Comparison of ENCODE assay signal across 1 cellular context in the genomic region with DNA sequence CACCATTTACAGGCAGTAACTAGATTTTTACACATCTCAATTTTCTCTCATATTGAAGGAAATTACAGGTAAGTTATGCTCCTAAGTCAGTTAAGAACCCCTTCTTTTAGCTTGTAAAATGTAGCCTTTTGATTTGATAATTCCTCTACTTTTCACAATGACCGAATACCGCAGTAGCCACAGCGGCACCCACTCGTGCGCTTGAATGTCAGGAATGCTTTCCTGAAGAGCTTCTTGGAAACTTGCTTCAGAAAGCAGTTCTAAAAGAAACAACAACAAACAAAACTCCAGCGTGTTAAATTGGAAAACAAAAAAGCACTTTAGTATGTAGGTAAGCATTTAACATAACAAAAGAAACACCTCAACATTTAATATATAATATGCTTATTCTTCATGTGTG.
TF ChIP-seq lines count a peak whose summit lies in the region.

No MANE protein-coding gene starts in this region.

TF ChIP-seq in WTC11, 78 proteins besides CTCF, POLR2A, EP300 and RAD21 (continued from another document):
- TF ChIP-seq, protein P1, sequence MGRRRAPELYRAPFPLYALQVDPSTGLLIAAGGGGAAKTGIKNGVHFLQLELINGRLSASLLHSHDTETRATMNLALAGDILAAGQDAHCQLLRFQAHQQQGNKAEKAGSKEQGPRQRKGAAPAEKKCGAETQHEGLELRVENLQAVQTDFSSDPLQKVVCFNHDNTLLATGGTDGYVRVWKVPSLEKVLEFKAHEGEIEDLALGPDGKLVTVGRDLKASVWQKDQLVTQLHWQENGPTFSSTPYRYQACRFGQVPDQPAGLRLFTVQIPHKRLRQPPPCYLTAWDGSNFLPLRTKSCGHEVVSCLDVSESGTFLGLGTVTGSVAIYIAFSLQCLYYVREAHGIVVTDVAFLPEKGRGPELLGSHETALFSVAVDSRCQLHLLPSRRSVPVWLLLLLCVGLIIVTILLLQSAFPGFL (CRISPR knock-in tag; IDR thresholded peaks at IDR 0.05; ENCODE audit: borderline replicate concordance): no peak
- TF ChIP-seq NFYB (CRISPR knock-in tag; conservative IDR thresholded peaks at IDR 0.05; ENCODE audit: low read depth): no peak
- TF ChIP-seq, protein P2, sequence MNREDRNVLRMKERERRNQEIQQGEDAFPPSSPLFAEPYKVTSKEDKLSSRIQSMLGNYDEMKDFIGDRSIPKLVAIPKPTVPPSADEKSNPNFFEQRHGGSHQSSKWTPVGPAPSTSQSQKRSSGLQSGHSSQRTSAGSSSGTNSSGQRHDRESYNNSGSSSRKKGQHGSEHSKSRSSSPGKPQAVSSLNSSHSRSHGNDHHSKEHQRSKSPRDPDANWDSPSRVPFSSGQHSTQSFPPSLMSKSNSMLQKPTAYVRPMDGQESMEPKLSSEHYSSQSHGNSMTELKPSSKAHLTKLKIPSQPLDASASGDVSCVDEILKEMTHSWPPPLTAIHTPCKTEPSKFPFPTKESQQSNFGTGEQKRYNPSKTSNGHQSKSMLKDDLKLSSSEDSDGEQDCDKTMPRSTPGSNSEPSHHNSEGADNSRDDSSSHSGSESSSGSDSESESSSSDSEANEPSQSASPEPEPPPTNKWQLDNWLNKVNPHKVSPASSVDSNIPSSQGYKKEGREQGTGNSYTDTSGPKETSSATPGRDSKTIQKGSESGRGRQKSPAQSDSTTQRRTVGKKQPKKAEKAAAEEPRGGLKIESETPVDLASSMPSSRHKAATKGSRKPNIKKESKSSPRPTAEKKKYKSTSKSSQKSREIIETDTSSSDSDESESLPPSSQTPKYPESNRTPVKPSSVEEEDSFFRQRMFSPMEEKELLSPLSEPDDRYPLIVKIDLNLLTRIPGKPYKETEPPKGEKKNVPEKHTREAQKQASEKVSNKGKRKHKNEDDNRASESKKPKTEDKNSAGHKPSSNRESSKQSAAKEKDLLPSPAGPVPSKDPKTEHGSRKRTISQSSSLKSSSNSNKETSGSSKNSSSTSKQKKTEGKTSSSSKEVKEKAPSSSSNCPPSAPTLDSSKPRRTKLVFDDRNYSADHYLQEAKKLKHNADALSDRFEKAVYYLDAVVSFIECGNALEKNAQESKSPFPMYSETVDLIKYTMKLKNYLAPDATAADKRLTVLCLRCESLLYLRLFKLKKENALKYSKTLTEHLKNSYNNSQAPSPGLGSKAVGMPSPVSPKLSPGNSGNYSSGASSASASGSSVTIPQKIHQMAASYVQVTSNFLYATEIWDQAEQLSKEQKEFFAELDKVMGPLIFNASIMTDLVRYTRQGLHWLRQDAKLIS (CRISPR knock-in tag; IDR thresholded peaks at IDR 0.05; ENCODE audit: borderline replicate concordance): no peak
- no peak for TF ChIP-seq ZNF416 (CRISPR knock-in tag; IDR thresholded peaks at IDR 0.05)
- TF ChIP-seq NFATC4 (CRISPR knock-in tag; IDR thresholded peaks at IDR 0.05): no peak
- TF ChIP-seq ZNF219 (CRISPR knock-in tag; IDR thresholded peaks at IDR 0.05; ENCODE audit: borderline replicate concordance): no peak
- TF ChIP-seq, protein P3, sequence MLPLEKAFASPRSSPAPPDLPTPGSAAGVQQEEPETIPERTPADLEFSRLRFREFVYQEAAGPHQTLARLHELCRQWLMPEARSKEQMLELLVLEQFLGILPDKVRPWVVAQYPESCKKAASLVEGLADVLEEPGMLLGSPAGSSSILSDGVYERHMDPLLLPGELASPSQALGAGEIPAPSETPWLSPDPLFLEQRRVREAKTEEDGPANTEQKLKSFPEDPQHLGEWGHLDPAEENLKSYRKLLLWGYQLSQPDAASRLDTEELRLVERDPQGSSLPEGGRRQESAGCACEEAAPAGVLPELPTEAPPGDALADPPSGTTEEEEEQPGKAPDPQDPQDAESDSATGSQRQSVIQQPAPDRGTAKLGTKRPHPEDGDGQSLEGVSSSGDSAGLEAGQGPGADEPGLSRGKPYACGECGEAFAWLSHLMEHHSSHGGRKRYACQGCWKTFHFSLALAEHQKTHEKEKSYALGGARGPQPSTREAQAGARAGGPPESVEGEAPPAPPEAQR (CRISPR knock-in tag; IDR thresholded peaks at IDR 0.05): no peak
- no peak for TF ChIP-seq ZNF423 (CRISPR knock-in tag; IDR thresholded peaks at IDR 0.05)
- TF ChIP-seq ATF1 (CRISPR knock-in tag; IDR thresholded peaks at IDR 0.05): no peak
- no peak for TF ChIP-seq TEAD1 (CRISPR knock-in tag; IDR thresholded peaks at IDR 0.05)
- no peak for TF ChIP-seq NR2C2 (CRISPR knock-in tag; IDR thresholded peaks at IDR 0.05)
- TF ChIP-seq, protein P4, sequence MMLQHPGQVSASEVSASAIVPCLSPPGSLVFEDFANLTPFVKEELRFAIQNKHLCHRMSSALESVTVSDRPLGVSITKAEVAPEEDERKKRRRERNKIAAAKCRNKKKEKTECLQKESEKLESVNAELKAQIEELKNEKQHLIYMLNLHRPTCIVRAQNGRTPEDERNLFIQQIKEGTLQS (CRISPR knock-in tag; conservative IDR thresholded peaks at IDR 0.05): no peak
- TF ChIP-seq TCF7 (CRISPR knock-in tag; IDR thresholded peaks at IDR 0.05; ENCODE audit: low read depth): no peak
